14 cellular contexts compared by ENCODE assay signal in the genomic region with DNA sequence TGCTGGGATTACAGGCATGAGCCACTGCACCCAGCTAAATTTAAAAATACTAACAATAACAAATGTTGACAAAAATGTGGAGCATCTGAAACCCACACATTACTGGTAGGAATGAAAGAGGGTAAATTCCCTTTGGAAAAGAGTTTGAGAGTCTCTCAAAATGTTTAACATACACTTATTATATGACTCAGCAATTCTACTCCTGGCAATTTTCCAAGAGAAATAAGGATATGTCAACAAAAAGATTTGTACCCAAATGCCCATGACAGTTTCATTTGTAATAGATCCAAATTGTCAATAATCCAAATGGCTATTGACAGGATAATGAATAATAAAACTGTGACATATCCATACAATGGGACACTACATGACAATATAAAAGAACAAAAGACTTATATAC. TPM values are rescaled to one million over a fixed set of nuclear protein-coding genes. Genes with fewer than 3 reads are reported as not detected.
A peak's percentile ranks its signal among the peaks of the same experiment; 100 is the strongest.
DNase-seq lines count a peak whose midpoint lies in the region; ATAC-seq lines count a peak whose summit lies in the region.
"Had no signal": no experiment of that assay in that cellular context is flagged by ENCODE, and none has a peak within 500 bp of the region (broad histone marks: within the 10 kb centered on the region; RNA-seq: fewer than 3 reads in every experiment).

No MANE protein-coding gene starts in this region.

- POLR2A ChIA-PET in naive thymus-derived CD4-positive, alpha-beta T cell (lab: Charles Lee), result interaction anchor here (1.6 kb wide), 1 partner anchor 9 kb away, joined by 6 read pairs; a partner anchor contains a TSS

- intact Hi-C loops in naive thymus-derived CD4-positive, alpha-beta T cell (cut with micrococcal nuclease), result loop anchor here (2.0 to 10.0 kb wide), 3 partner anchors 13 to 443 kb away; no protein-coding TSS in a partner anchor

- H3K9me3 ChIP-seq in naive thymus-derived CD4-positive, alpha-beta T cell (ENCODE audit: control insufficient read depth in 2 of 3, low read length in 3 of 3), result no peaks in the 10 kb centered on the region
- H3K9me3 ChIP-seq: esophagus muscularis mucosa had no signal

- H3K4me1 ChIP-seq in naive thymus-derived CD4-positive, alpha-beta T cell (ENCODE audit: control insufficient read depth in 2 of 2, insufficient read depth in 2 of 2, low read length in 2 of 2), result peaks cover 28 to 35% of the 10 kb centered on the region in 2 donors

- H3K9me3 Mint-ChIP-seq in naive thymus-derived CD4-positive, alpha-beta T cell, result peaks cover 0 to 3% (median 0%) of the 10 kb centered on the region in 11 donors

- no peak overlapping the region for H3K27ac ChIP-seq in naive thymus-derived CD4-positive, alpha-beta T cell (ENCODE audit: low read depth, low read length)
- H3K27ac ChIP-seq: esophagus muscularis mucosa had no signal

- H3K4me1 Mint-ChIP-seq in naive thymus-derived CD4-positive, alpha-beta T cell, result peaks cover 46 to 77% (median 70%) of the 10 kb centered on the region in 7 donors

- H3K4me3 Mint-ChIP-seq in naive thymus-derived CD4-positive, alpha-beta T cell, result peak overlapping the region in 9 of 10 donors; percentile 14 to 62 (median 47)

- H3K27ac Mint-ChIP-seq in naive thymus-derived CD4-positive, alpha-beta T cell, result peak overlapping the region in 6 of 9 donors; percentile 17 to 65 (median 45)

- DNase-seq in NCI-H2081 (lab: John Stamatoyannopoulos, UW) (peak; percentile 10 to 50), NCI-H2081 treated with DMSO at 0.1 percent for 48 hours (lab: John Stamatoyannopoulos, UW) (no peak), HT-29 (ENCODE audit: low spot score) (peak; percentile 45), SHP77 treated with DMSO at 0.1 percent for 48 hours (lab: John Stamatoyannopoulos, UW) (peak; percentile 59), middle frontal gyrus (ENCODE audit: extremely low spot score, low spot score) (no peak)
- no peak for DNase-seq in naive thymus-derived CD4-positive, alpha-beta T cell
- DNase-seq: activated T-cell treated with anti-CD3 and anti-CD28 coated beads, Interleukin-2, amount 50 U/mL, for 48 hours; NCI-H1436 had no signal

- H3K27me3 ChIP-seq in naive thymus-derived CD4-positive, alpha-beta T cell (ENCODE audit: control insufficient read depth in 2 of 2, insufficient read depth in 2 of 2, low read length in 2 of 2), result no peaks in the 10 kb centered on the region
- H3K27me3 ChIP-seq: esophagus muscularis mucosa had no signal

- peaks cover 11 to 45% (median 26%) of the 10 kb centered on the region in 3 experiments for H3K36me3 ChIP-seq in naive thymus-derived CD4-positive, alpha-beta T cell (ENCODE audit: control insufficient read depth in 2 of 3, insufficient read depth in 3 of 3, low read length in 3 of 3)

- H3K4me3 ChIP-seq in naive thymus-derived CD4-positive, alpha-beta T cell (ENCODE audit: low read length), result no peak overlapping the region
- H3K4me3 ChIP-seq: esophagus muscularis mucosa had no signal

- peaks cover 13 to 55% (median 30%) of the 10 kb centered on the region in 5 donors for H3K36me3 Mint-ChIP-seq in naive thymus-derived CD4-positive, alpha-beta T cell

- ATAC-seq in naive thymus-derived CD4-positive, alpha-beta T cell, result no peak
- no peak for ATAC-seq in HG03025 (IDR thresholded peaks at IDR 0.05; ENCODE audit: low FRiP score, unreplicated experiment)
- ATAC-seq in GM18868 (IDR thresholded peaks at IDR 0.05; ENCODE audit: unreplicated experiment), result no peak
- ATAC-seq: Right ventricle myocardium inferior had no signal

- CTCF ChIA-PET in naive thymus-derived CD4-positive, alpha-beta T cell (lab: Charles Lee), result no interaction called here

- H3K27me3 Mint-ChIP-seq in naive thymus-derived CD4-positive, alpha-beta T cell, result no peaks in the 10 kb centered on the region

RNA-seq across cellular contexts. Expression of a gene that starts 9.0 kb away (rescaled TPM):
- total RNA-seq in HT-29 (2014; rRNA removed; shearing (Covaris generic)), result 0.18 TPM in 1 of 2 replicates, not detected in the other
- total RNA-seq in naive thymus-derived CD4-positive, alpha-beta T cell, result 100 to 1,000 TPM; 275 to 357 (median 311) TPM
- 100 to 1,000 TPM; 340 to 452 TPM for polyA plus RNA-seq in naive thymus-derived CD4-positive, alpha-beta T cell
- total RNA-seq: G401 had no signal

RNA-seq across cellular contexts. Expression of a gene that starts 58.5 kb away (rescaled TPM):
- total RNA-seq in HT-29 (2014; rRNA removed; shearing (Covaris generic)), result not detected in 2 replicates
- not detected for total RNA-seq in naive thymus-derived CD4-positive, alpha-beta T cell
- under 1 TPM; 0.12 to 0.17 TPM for polyA plus RNA-seq in naive thymus-derived CD4-positive, alpha-beta T cell
- total RNA-seq: esophagus muscularis mucosa, G401 had no signal
- polyA plus RNA-seq: AG04450 had no signal

Comparison
In these comparisons a context has a peak if more than half of its experiments do, and no peak if none do; other contexts are left out.
1. DNase-seq: peak in NCI-H2081 (2 of 2), HT-29 (single experiment) and SHP77 treated with DMSO at 0.1 percent for 48 hours (single experiment); none in NCI-H2081 treated with DMSO at 0.1 percent for 48 hours (single experiment), naive thymus-derived CD4-positive, alpha-beta T cell (0 of 9) and middle frontal gyrus (single experiment).
2. RNA of a gene that starts 9.0 kb away (total RNA-seq): 275 to 357 TPM in naive thymus-derived CD4-positive, alpha-beta T cell; 0.18 TPM in HT-29; every median in the first group is over 100 times any median in the second.